Comparison of ENCODE assay signal across 8 cellular contexts in genomic region chr18:63320690-63321265, GRCh38. TPM values are rescaled to one million over a fixed set of nuclear protein-coding genes. Genes with fewer than 3 reads are reported as not detected.
A peak's percentile ranks its signal among the peaks of the same experiment; 100 is the strongest.
DNase-seq lines count a peak whose midpoint lies in the region; TF ChIP-seq lines count a peak whose summit lies in the region.

No MANE protein-coding gene starts in this region.

- H3K4me3 ChIP-seq in SJSA1: peak overlapping the region; percentile 60
- H3K4me3 ChIP-seq in astrocyte of the spinal cord (ENCODE audit: low read depth, low read length): peak overlapping the region; percentile 49
- H3K4me3 ChIP-seq in iPS-20b (ENCODE audit: low read length): peak overlapping the region; percentile 78

- H3K4me1 ChIP-seq in SJSA1 (replicated peaks) (peaks cover 29% of the 10 kb centered on the region), iPS-20b (ENCODE audit: insufficient read depth, low read length) (peaks cover 7% of the 10 kb centered on the region; the same call in 1 of the 2 replicates)

- DNase-seq in NCI-H1436 (lab: John Stamatoyannopoulos, UW) (peak; percentile 29), NCI-H1436 treated with DMSO at 0.1 percent for 48 hours (lab: John Stamatoyannopoulos, UW) (no peak), HT-29 (ENCODE audit: low spot score) (peak; percentile 11), SJSA1 (ENCODE audit: low read depth in 1 of 2, low spot score in 2 of 2) (no peak), astrocyte of the spinal cord (ENCODE audit: low read depth, low spot score) (peak; percentile 36), OCI-M2 (lab: John Stamatoyannopoulos, UW; ENCODE audit: unreplicated experiment) (no peak)
- peak; percentile 19 to 46 for DNase-seq in stimulated activated CD4-positive, alpha-beta T cell treated with anti-CD3 and anti-CD28 coated beads, Interleukin-15, amount 100 ng/mL, for 1 hour (ENCODE audit: low read depth in 1 of 2, low spot score in 1 of 2)

- H3K27ac ChIP-seq in SJSA1: peak overlapping the region; percentile 78
- H3K27ac ChIP-seq in iPS-20b (ENCODE audit: low read length): no peak overlapping the region

- no peaks in the 10 kb centered on the region for H3K9me3 ChIP-seq in SJSA1 (replicated peaks)
- no peaks in the 10 kb centered on the region for H3K9me3 ChIP-seq in iPS-20b (ENCODE audit: insufficient read depth, low read depth, low read length)

- TF ChIP-seq CTCF in astrocyte of the spinal cord (IDR thresholded peaks at IDR 0.05; ENCODE audit: low read depth, low read length): no peak

- no peaks in the 10 kb centered on the region for H3K36me3 ChIP-seq in SJSA1
- H3K36me3 ChIP-seq in iPS-20b (ENCODE audit: insufficient read depth, low read depth, low read length): no peaks in the 10 kb centered on the region

- H3K27me3 ChIP-seq in SJSA1 (replicated peaks) (no peaks in the 10 kb centered on the region), iPS-20b (ENCODE audit: insufficient read depth, low read length) (peaks cover 52% of the 10 kb centered on the region)

- in situ Hi-C loops in astrocyte of the spinal cord (cut with HindIII; ENCODE audit: low sequenced_read_pairs): no loop called here

- H3K9ac ChIP-seq in iPS-20b (ENCODE audit: low read depth, low read length): peak overlapping the region; percentile 69; the same call in 1 of the 2 replicates

RNA-seq across cellular contexts. Expression of gene BCL2, which starts 1.2 kb away (rescaled TPM):
- 0.05 and 0.36 TPM in 2 replicates for total RNA-seq in HT-29 (2014; rRNA removed; shearing (Covaris generic))
- 4.2 and 7.8 TPM in 2 replicates for total RNA-seq in SJSA1 (2014; rRNA removed; shearing (Covaris generic))

RNA-seq across cellular contexts. Expression of gene KDSR, which starts 46.2 kb away (rescaled TPM):
- 24.1 and 31.3 TPM in 2 replicates for total RNA-seq in HT-29 (2014; rRNA removed; shearing (Covaris generic))
- 14.2 and 25.7 TPM in 2 replicates for total RNA-seq in SJSA1 (2014; rRNA removed; shearing (Covaris generic))

Comparison
In these comparisons a context has a peak if more than half of its experiments do, and no peak if none do; other contexts are left out.
1. DNase-seq: peak in NCI-H1436 (single experiment), HT-29 (single experiment), astrocyte of the spinal cord (single experiment) and stimulated activated CD4-positive, alpha-beta T cell treated with anti-CD3 and anti-CD28 coated beads, Interleukin-15, amount 100 ng/mL, for 1 hour (2 of 2); none in NCI-H1436 treated with DMSO at 0.1 percent for 48 hours (single experiment), SJSA1 (0 of 2) and OCI-M2 (single experiment).
2. Peak in every context shown above with its lines, with median percentiles within 50 percentile points of each other: H3K4me3 ChIP-seq.